13 cellular contexts compared by ENCODE assay signal in the genomic region with DNA sequence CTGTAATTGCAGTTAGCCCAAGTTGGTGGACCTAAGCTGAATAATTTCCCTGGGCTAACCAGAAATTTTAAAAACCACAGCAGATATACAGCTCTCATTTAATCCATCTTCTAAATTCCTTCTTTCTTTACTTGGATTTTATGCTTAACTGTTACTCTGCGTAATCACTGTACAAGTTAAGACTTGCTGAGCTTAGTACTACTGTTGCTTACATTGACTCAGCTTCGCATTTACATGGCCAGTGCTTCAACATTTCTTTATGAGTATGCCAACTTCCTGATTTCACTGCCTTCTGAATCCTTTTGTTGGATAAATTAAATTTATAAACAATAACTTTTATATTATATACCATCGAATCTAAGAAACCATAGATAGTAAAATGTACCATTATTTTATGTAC.
"Had no signal": no experiment of that assay in that cellular context is flagged by ENCODE, and none has a peak within 500 bp of the region (broad histone marks: within the 10 kb centered on the region; RNA-seq: fewer than 3 reads in every experiment).

No MANE protein-coding gene starts in this region.

- H3K27ac ChIP-seq: cardiac muscle cell, spleen, testis, upper lobe of left lung had no signal

- H3K36me3 ChIP-seq: cardiac muscle cell, spleen, upper lobe of left lung had no signal

- H3K27me3 ChIP-seq: cardiac muscle cell, spleen, testis, upper lobe of left lung had no signal

- H3K4me1 ChIP-seq: spleen, testis had no signal

- H3K9me3 ChIP-seq: spleen, testis, upper lobe of left lung had no signal

- H3K4me3 ChIP-seq: cardiac muscle cell, spleen, testis, upper lobe of left lung had no signal

- DNase-seq: activated CD4-positive, alpha-beta T cell treated with anti-CD3 and anti-CD28 coated beads, Interleukin-2, amount 50 U/mL, for 4 hours; activated CD4-positive, CD25-positive, alpha-beta regulatory T cell treated with anti-CD3 and anti-CD28 coated beads, Interleukin-2, amount 50 U/mL, for 72 hours; activated naive CD4-positive, alpha-beta T cell treated with anti-CD3 and anti-CD28 coated beads, Interleukin-2, amount 10 ng/mL, durations not matched to agents 7 days and 5 days; activated T-cell treated with anti-CD3 and anti-CD28 coated beads, Interleukin-2, amount 50 U/mL, for 1 hour; nucleus accumbens; spleen; stimulated activated naive CD8-positive, alpha-beta T cell treated with anti-CD3 and anti-CD28 coated beads, Interleukin-15, amount 100 ng/mL, for 72 hours; testis; upper lobe of left lung had no signal

- FAIRE-seq: astrocyte, endometrium, frontal cortex had no signal
